Comparison of ENCODE assay signal across 2 cellular contexts in genomic region chr1:56180806-56181205, GRCh38.
TF ChIP-seq lines count a peak whose summit lies in the region.

No MANE protein-coding gene starts in this region.

TF ChIP-seq in GM12878, 131 proteins besides CTCF, POLR2A, EP300 and RAD21:
- TF ChIP-seq SRF (IDR thresholded peaks at IDR 0.05; ENCODE audit: low read depth in 2 of 2, low read length in 2 of 2) (no peak), MYC (IDR thresholded peaks at IDR 0.05; ENCODE audit: insufficient read depth, insufficient read length, insufficient replicate concordance, low read length, severe bottlenecking) (no peak), PAX8 (IDR thresholded peaks at IDR 0.05) (no peak), STAT3 (IDR thresholded peaks at IDR 0.05; ENCODE audit: low read depth, low read length) (no peak), ETV6 (conservative IDR thresholded peaks at IDR 0.05 in 1 of 2, IDR thresholded peaks at IDR 0.05 in 1 of 2; ENCODE audit: borderline replicate concordance in 1 of 2, low read depth in 1 of 2) (no peak), IRF5 (IDR thresholded peaks at IDR 0.05; ENCODE audit: borderline replicate concordance) (no peak), MEF2B (IDR thresholded peaks at IDR 0.05; ENCODE audit: partially characterized antibody, poor library complexity, severe bottlenecking) (no peak), LARP7 (IDR thresholded peaks at IDR 0.05) (no peak), RELA (IDR thresholded peaks at IDR 0.05; ENCODE audit: borderline replicate concordance, partially characterized antibody) (no peak), HDGF (IDR thresholded peaks at IDR 0.05) (no peak), RB1 (IDR thresholded peaks at IDR 0.05; ENCODE audit: borderline replicate concordance) (no peak), STAT1 (conservative IDR thresholded peaks at IDR 0.05) (no peak), ZNF687 (IDR thresholded peaks at IDR 0.05) (no peak), BMI1 (IDR thresholded peaks at IDR 0.05; ENCODE audit: borderline replicate concordance) (no peak), SUPT20H (IDR thresholded peaks at IDR 0.05; ENCODE audit: borderline replicate concordance, control insufficient read depth, low read depth, low read length) (no peak), NKRF (conservative IDR thresholded peaks at IDR 0.05) (no peak)

TF ChIP-seq in HepG2, 621 proteins besides CTCF, POLR2A, EP300 and RAD21:
- TF ChIP-seq ZNF136 (CRISPR knock-in tag; IDR thresholded peaks at IDR 0.05; ENCODE audit: low read depth): no peak
- TF ChIP-seq SOX5 (CRISPR knock-in tag; IDR thresholded peaks at IDR 0.05; ENCODE audit: borderline replicate concordance): no peak
- TF ChIP-seq KLF11 (CRISPR knock-in tag; IDR thresholded peaks at IDR 0.05): no peak
- TF ChIP-seq SRF (IDR thresholded peaks at IDR 0.05; ENCODE audit: low read depth, low read length): no peak
- TF ChIP-seq MZF1 (CRISPR knock-in tag; IDR thresholded peaks at IDR 0.05; ENCODE audit: borderline replicate concordance): no peak
- TF ChIP-seq PCBP2 (optimal IDR thresholded peaks at IDR 0.05; ENCODE audit: low read depth, low read length, poor library complexity, severe bottlenecking): no peak
- TF ChIP-seq ZKSCAN5 (CRISPR knock-in tag; IDR thresholded peaks at IDR 0.05): no peak
- TF ChIP-seq LCORL (IDR thresholded peaks at IDR 0.05): no peak
- no peak for TF ChIP-seq LCORL (CRISPR knock-in tag; IDR thresholded peaks at IDR 0.05)
- TF ChIP-seq THRA (CRISPR knock-in tag; IDR thresholded peaks at IDR 0.05; ENCODE audit: borderline replicate concordance): no peak
- no peak for TF ChIP-seq ZBTB4 (CRISPR knock-in tag; IDR thresholded peaks at IDR 0.05; ENCODE audit: borderline replicate concordance)
- no peak for TF ChIP-seq ZNF451 (CRISPR knock-in tag; IDR thresholded peaks at IDR 0.05)
- TF ChIP-seq ZNF30 (CRISPR knock-in tag; IDR thresholded peaks at IDR 0.05): no peak
- no peak for TF ChIP-seq SNRNP70 (IDR thresholded peaks at IDR 0.05; ENCODE audit: low read depth, low read length)
- no peak for TF ChIP-seq TCF7 (IDR thresholded peaks at IDR 0.05; ENCODE audit: low read depth)
- TF ChIP-seq ZNF430 (CRISPR knock-in tag; IDR thresholded peaks at IDR 0.05): no peak
- TF ChIP-seq ZSCAN5A (CRISPR knock-in tag; IDR thresholded peaks at IDR 0.05; ENCODE audit: borderline replicate concordance): no peak
